ENCODE assay signal across 1 cellular context in genomic region chr11:67409261-67409666, GRCh38.
TF ChIP-seq lines count a peak whose summit lies in the region.

No MANE protein-coding gene starts in this region.

TF ChIP-seq in HepG2, 621 proteins besides CTCF, POLR2A, EP300 and RAD21:
- TF ChIP-seq PCBP2 (optimal IDR thresholded peaks at IDR 0.05; ENCODE audit: low read depth, low read length, poor library complexity, severe bottlenecking) (no peak), ZFP41 (CRISPR knock-in tag; IDR thresholded peaks at IDR 0.05; ENCODE audit: borderline replicate concordance) (no peak), KLF9 (CRISPR knock-in tag; IDR thresholded peaks at IDR 0.05; ENCODE audit: low read depth) (no peak), ZBTB42 (CRISPR knock-in tag; IDR thresholded peaks at IDR 0.05) (no peak), ETV6 (CRISPR knock-in tag; conservative IDR thresholded peaks at IDR 0.05) (no peak), PAWR (CRISPR knock-in tag; IDR thresholded peaks at IDR 0.05; ENCODE audit: borderline replicate concordance) (no peak), KMT2A (CRISPR knock-in tag; IDR thresholded peaks at IDR 0.05) (no peak), PHF21A (CRISPR knock-in tag; IDR thresholded peaks at IDR 0.05) (no peak), ZNF232 (CRISPR knock-in tag; IDR thresholded peaks at IDR 0.05; ENCODE audit: borderline replicate concordance) (no peak), ZNF558 (CRISPR knock-in tag; IDR thresholded peaks at IDR 0.05; ENCODE audit: borderline replicate concordance) (no peak), ZNF672 (CRISPR knock-in tag; IDR thresholded peaks at IDR 0.05) (no peak), KLF6 (CRISPR knock-in tag; IDR thresholded peaks at IDR 0.05) (no peak), RORA (CRISPR knock-in tag; IDR thresholded peaks at IDR 0.05) (no peak), ZNF773 (CRISPR knock-in tag; IDR thresholded peaks at IDR 0.05; ENCODE audit: borderline replicate concordance) (no peak), ZNF431 (CRISPR knock-in tag; IDR thresholded peaks at IDR 0.05; ENCODE audit: borderline replicate concordance, low read depth) (no peak)
- TF ChIP-seq, protein P1, sequence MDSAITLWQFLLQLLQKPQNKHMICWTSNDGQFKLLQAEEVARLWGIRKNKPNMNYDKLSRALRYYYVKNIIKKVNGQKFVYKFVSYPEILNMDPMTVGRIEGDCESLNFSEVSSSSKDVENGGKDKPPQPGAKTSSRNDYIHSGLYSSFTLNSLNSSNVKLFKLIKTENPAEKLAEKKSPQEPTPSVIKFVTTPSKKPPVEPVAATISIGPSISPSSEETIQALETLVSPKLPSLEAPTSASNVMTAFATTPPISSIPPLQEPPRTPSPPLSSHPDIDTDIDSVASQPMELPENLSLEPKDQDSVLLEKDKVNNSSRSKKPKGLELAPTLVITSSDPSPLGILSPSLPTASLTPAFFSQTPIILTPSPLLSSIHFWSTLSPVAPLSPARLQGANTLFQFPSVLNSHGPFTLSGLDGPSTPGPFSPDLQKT (CRISPR knock-in tag; IDR thresholded peaks at IDR 0.05; ENCODE audit: borderline replicate concordance), result no peak
- TF ChIP-seq, protein P2, sequence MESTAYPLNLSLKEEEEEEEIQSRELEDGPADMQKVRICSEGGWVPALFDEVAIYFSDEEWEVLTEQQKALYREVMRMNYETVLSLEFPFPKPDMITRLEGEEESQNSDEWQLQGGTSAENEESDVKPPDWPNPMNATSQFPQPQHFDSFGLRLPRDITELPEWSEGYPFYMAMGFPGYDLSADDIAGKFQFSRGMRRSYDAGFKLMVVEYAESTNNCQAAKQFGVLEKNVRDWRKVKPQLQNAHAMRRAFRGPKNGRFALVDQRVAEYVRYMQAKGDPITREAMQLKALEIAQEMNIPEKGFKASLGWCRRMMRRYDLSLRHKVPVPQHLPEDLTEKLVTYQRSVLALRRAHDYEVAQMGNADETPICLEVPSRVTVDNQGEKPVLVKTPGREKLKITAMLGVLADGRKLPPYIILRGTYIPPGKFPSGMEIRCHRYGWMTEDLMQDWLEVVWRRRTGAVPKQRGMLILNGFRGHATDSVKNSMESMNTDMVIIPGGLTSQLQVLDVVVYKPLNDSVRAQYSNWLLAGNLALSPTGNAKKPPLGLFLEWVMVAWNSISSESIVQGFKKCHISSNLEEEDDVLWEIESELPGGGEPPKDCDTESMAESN (CRISPR knock-in tag; conservative IDR thresholded peaks at IDR 0.05), result no peak
- TF ChIP-seq, protein P3, sequence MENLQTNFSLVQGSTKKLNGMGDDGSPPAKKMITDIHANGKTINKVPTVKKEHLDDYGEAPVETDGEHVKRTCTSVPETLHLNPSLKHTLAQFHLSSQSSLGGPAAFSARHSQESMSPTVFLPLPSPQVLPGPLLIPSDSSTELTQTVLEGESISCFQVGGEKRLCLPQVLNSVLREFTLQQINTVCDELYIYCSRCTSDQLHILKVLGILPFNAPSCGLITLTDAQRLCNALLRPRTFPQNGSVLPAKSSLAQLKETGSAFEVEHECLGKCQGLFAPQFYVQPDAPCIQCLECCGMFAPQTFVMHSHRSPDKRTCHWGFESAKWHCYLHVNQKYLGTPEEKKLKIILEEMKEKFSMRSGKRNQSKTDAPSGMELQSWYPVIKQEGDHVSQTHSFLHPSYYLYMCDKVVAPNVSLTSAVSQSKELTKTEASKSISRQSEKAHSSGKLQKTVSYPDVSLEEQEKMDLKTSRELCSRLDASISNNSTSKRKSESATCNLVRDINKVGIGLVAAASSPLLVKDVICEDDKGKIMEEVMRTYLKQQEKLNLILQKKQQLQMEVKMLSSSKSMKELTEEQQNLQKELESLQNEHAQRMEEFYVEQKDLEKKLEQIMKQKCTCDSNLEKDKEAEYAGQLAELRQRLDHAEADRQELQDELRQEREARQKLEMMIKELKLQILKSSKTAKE (CRISPR knock-in tag; IDR thresholded peaks at IDR 0.05; ENCODE audit: borderline replicate concordance), result no peak
